11 cellular contexts compared by ENCODE assay signal in genomic region chr12:10204495-10204894, GRCh38. TPM values are rescaled to one million over a fixed set of nuclear protein-coding genes. Genes with fewer than 3 reads are reported as not detected.
A peak's percentile ranks its signal among the peaks of the same experiment; 100 is the strongest.
DNase-seq lines count a peak whose midpoint lies in the region; ATAC-seq and TF ChIP-seq lines count a peak whose summit lies in the region.
"Not testable (repeated sequence)": the region's sequence is repeated elsewhere in the genome, so short reads cannot be mapped to it uniquely, and the experiment has no call there.
"Had no signal": no experiment of that assay in that cellular context is flagged by ENCODE, and none has a peak within 500 bp of the region (broad histone marks: within the 10 kb centered on the region; RNA-seq: fewer than 3 reads in every experiment).

No MANE protein-coding gene starts in this region.

- H3F3A ChIP-seq in GM23338 (replicated peaks; ENCODE audit: low read depth); PC-3 (ENCODE audit: low read length, unreplicated experiment): not testable (repeated sequence)

- TF ChIP-seq CTCF in GM23338 (conservative IDR thresholded peaks at IDR 0.05; ENCODE audit: low read depth in 2 of 2); HFFc6 (IDR thresholded peaks at IDR 0.05); PC-3 (conservative IDR thresholded peaks at IDR 0.05; ENCODE audit: low read depth, low read length); brain microvascular endothelial cell (IDR thresholded peaks at IDR 0.05; ENCODE audit: low read depth, low read length, missing control alignments); endothelial cell (IDR thresholded peaks at IDR 0.05; ENCODE audit: unreplicated experiment); type B pancreatic cell (conservative IDR thresholded peaks at IDR 0.05): not testable (repeated sequence)

- in situ Hi-C loops in brain microvascular endothelial cell (cut with HindIII; ENCODE audit: low pct_ligation_motif_present, low sequenced_read_pairs) = not testable (repeated sequence)

- H3K4me3 Mint-ChIP-seq in GM23338; HFFc6; endothelial cell (ENCODE audit: unreplicated experiment); memory B cell; type B pancreatic cell: not testable (repeated sequence)

- not testable (repeated sequence) for H3K27me3 Mint-ChIP-seq in GM23338 (ENCODE audit: insufficient read depth, low read depth, poor library complexity); HFFc6 (ENCODE audit: insufficient read depth); endothelial cell (ENCODE audit: unreplicated experiment); type B pancreatic cell
- H3K27me3 Mint-ChIP-seq in memory B cell = peaks cover 19% of the 10 kb centered on the region

- not testable (repeated sequence) for H3K4me2 ChIP-seq in GM23338
- 0 out of 2 replicates have a peak overlapping the region, but pooled peaks have one; percentile 43 for H3K4me2 ChIP-seq in PC-3 (ENCODE audit: low read length)

- intact Hi-C loops in PC-3 (cut with micrococcal nuclease) = not testable (repeated sequence)

- H3K4me1 Mint-ChIP-seq in GM23338 (peaks cover 21% of the 10 kb centered on the region), HFFc6 (ENCODE audit: low read depth) (peaks cover 24% of the 10 kb centered on the region), endothelial cell (ENCODE audit: unreplicated experiment) (peaks cover 35% of the 10 kb centered on the region)
- not testable (repeated sequence) for H3K4me1 Mint-ChIP-seq in memory B cell; type B pancreatic cell (ENCODE audit: unreplicated experiment)

- H3K4me3 ChIP-seq in GM23338; PC-3 (ENCODE audit: low read length); brain microvascular endothelial cell (ENCODE audit: low read depth, low read length): not testable (repeated sequence)

- not testable (repeated sequence) for H3K4me1 ChIP-seq in GM23338 (ENCODE audit: insufficient read depth)
- peaks cover 18% of the 10 kb centered on the region for H3K4me1 ChIP-seq in PC-3 (ENCODE audit: insufficient read depth, low read length)

- ATAC-seq in GM23338, PC-3: not testable (repeated sequence)
- ATAC-seq in memory B cell (ENCODE audit: low read depth) = peak; percentile 48

- DNase-seq in GM23338 (ENCODE audit: low spot score); HFFc6; PC-3; brain microvascular endothelial cell; endothelial cell (ENCODE audit: low spot score); memory B cell (ENCODE audit: low spot score in 2 of 2); type B pancreatic cell (ENCODE audit: extremely low spot score, unreplicated experiment): not testable (repeated sequence)

- not testable (repeated sequence) for H3K9me2 ChIP-seq in GM23338 (ENCODE audit: insufficient read depth); PC-3 (replicated peaks; ENCODE audit: low read length)

- not testable (repeated sequence) for H4K20me1 ChIP-seq in GM23338 (replicated peaks; ENCODE audit: insufficient read depth); PC-3 (ENCODE audit: low read length)

- not testable (repeated sequence) for H3K27me3 ChIP-seq in GM23338 (ENCODE audit: insufficient read depth); PC-3 (ENCODE audit: low read length); brain microvascular endothelial cell (replicated peaks)

- not testable (repeated sequence) for H3K27ac ChIP-seq in GM23338 (ENCODE audit: low read depth); PC-3 (ENCODE audit: low read length)
- H3K27ac ChIP-seq in brain microvascular endothelial cell = peak overlapping the region; percentile 23

- CTCF ChIA-PET in PC-3 (lab: Charles Lee) = not testable (repeated sequence)

- H3K9me3 Mint-ChIP-seq in GM23338; HFFc6; endothelial cell (ENCODE audit: unreplicated experiment); memory B cell; type B pancreatic cell: not testable (repeated sequence)

- not testable (repeated sequence) for H3K9ac ChIP-seq in PC-3 (ENCODE audit: low read length)

- not testable (repeated sequence) for H3K9me3 ChIP-seq in PC-3 (ENCODE audit: low read length)

- not testable (repeated sequence) for H3K79me2 ChIP-seq in GM23338 (replicated peaks; ENCODE audit: insufficient read depth); PC-3 (ENCODE audit: low read length)

- 0 out of 2 replicates have a peak overlapping the region, but pooled peaks have one; percentile 1 for H2AFZ ChIP-seq in GM23338
- not testable (repeated sequence) for H2AFZ ChIP-seq in PC-3 (ENCODE audit: low read length)

- H3K36me3 Mint-ChIP-seq in GM23338 (ENCODE audit: low read depth); HFFc6 (ENCODE audit: low read depth); endothelial cell (ENCODE audit: low read depth, unreplicated experiment); memory B cell; type B pancreatic cell: not testable (repeated sequence)

- H3K27ac Mint-ChIP-seq in GM23338, memory B cell: not testable (repeated sequence)
- H3K27ac Mint-ChIP-seq in HFFc6 (peak overlapping the region; percentile 95), endothelial cell (ENCODE audit: unreplicated experiment) (peak overlapping the region; percentile 98), type B pancreatic cell (peak overlapping the region; percentile 99)

- not testable (repeated sequence) for BruUV-seq in PC-3 (replicated peaks; lab: Mats Ljungman, UMichigan)

- POLR2A ChIA-PET in PC-3 (lab: Charles Lee; ENCODE audit: unreplicated experiment) = not testable (repeated sequence)

- not testable (repeated sequence) for H3K36me3 ChIP-seq in GM23338 (ENCODE audit: insufficient read depth); PC-3 (ENCODE audit: low read depth, low read length); brain microvascular endothelial cell (replicated peaks)

RNA-seq across cellular contexts. Expression of gene GABARAPL1, which starts 8.2 kb away (rescaled TPM):
- 60.9 and 77.8 TPM in 2 replicates for total RNA-seq in GM23338 (2014; rRNA removed; shearing (Covaris generic))
- polyA plus RNA-seq in GM23338 (2016; fragmentation: Nextera tagmentation; extraction: Ambion mirVana) = 35.7 and 36.5 TPM in 2 replicates
- 100 to 1,000 TPM; 152 to 231 (median 162) TPM for total RNA-seq in HFFc6 (2021; fragmentation: NEBNext Ultra II Directional; extraction: Animal tissue kit (Norgen Biotek cat#: 25700))
- 14.9 and 24.5 TPM in 2 replicates for total RNA-seq in PC-3 (2014; rRNA removed)
- total RNA-seq in endothelial cell (ENCODE audit: unreplicated experiment) = 133 TPM
- total RNA-seq in type B pancreatic cell (ENCODE audit: low replicate concordance) = 43.5 and 252 TPM in 2 replicates

RNA-seq across cellular contexts. Expression of gene TMEM52B, which starts 25.7 kb away (rescaled TPM):
- total RNA-seq in GM23338 (2014; rRNA removed; shearing (Covaris generic)) = not detected in 2 replicates
- polyA plus RNA-seq in GM23338 (2016; fragmentation: Nextera tagmentation; extraction: Ambion mirVana) = not detected in 2 replicates
- 1 to 10 TPM in 4 of 6 experiments, under 1 TPM in 2; 0.74 to 2.3 (median 1.1) TPM for total RNA-seq in HFFc6 (2021; fragmentation: NEBNext Ultra II Directional; extraction: Animal tissue kit (Norgen Biotek cat#: 25700))
- not detected in 2 replicates for total RNA-seq in PC-3 (2014; rRNA removed)
- total RNA-seq in endothelial cell (ENCODE audit: unreplicated experiment) = not detected
- 0.68 and 3.4 TPM in 2 replicates for total RNA-seq in type B pancreatic cell (ENCODE audit: low replicate concordance)
- total RNA-seq: Calu3; CD4-positive, alpha-beta T cell; CD8-positive, alpha-beta memory T cell; G401 had no signal
- polyA plus RNA-seq: CD8-positive, alpha-beta memory T cell had no signal

RNA-seq across cellular contexts. Expression of gene OLR1, which starts 32.6 kb away (rescaled TPM):
- not detected in 2 replicates for total RNA-seq in GM23338 (2014; rRNA removed; shearing (Covaris generic))
- not detected in 2 replicates for polyA plus RNA-seq in GM23338 (2016; fragmentation: Nextera tagmentation; extraction: Ambion mirVana)
- total RNA-seq in HFFc6 (2021; fragmentation: NEBNext Ultra II Directional; extraction: Animal tissue kit (Norgen Biotek cat#: 25700)) = 10 to 100 TPM; 30.3 to 53.6 (median 40.0) TPM
- total RNA-seq in PC-3 (2014; rRNA removed) = 0.80 TPM in 1 of 2 replicates, not detected in the other
- total RNA-seq in endothelial cell (ENCODE audit: unreplicated experiment) = not detected
- total RNA-seq in type B pancreatic cell (ENCODE audit: low replicate concordance) = 0.19 and 2.8 TPM in 2 replicates
- total RNA-seq: Calu3; CD4-positive, alpha-beta T cell had no signal
- polyA plus RNA-seq: CD8-positive, alpha-beta memory T cell had no signal
